In genomic region chr7:158706273-158706704, GRCh38 we compare ENCODE assay signal across 14 cellular contexts. TPM values are rescaled to one million over a fixed set of nuclear protein-coding genes. Genes with fewer than 3 reads are reported as not detected.
DNase-seq lines count a peak whose midpoint lies in the region; ATAC-seq and TF ChIP-seq lines count a peak whose summit lies in the region.
"Had no signal": no experiment of that assay in that cellular context is flagged by ENCODE, and none has a peak within 500 bp of the region (broad histone marks: within the 10 kb centered on the region; RNA-seq: fewer than 3 reads in every experiment).

No MANE protein-coding gene starts in this region.

- no peak for TF ChIP-seq POLR2A in NB4 (IDR thresholded peaks at IDR 0.05; ENCODE audit: extremely low read depth, insufficient read length)

- peaks cover 42% of the 10 kb centered on the region for H3K36me3 Mint-ChIP-seq in activated naive CD4-positive, alpha-beta T cell treated with anti-CD3 and anti-CD28 coated beads, Interleukin-2, amount 10 ng/mL, durations not matched to agents 7 days and 5 days
- H3K36me3 Mint-ChIP-seq in activated naive CD4-positive, alpha-beta T cell treated with anti-CD3 and anti-CD28 coated beads, Interleukin-2, amount 50 U/mL, for 72 hours = peaks cover 15 to 31% of the 10 kb centered on the region in 2 donors
- H3K36me3 Mint-ChIP-seq in central memory CD8-positive, alpha-beta T cell (ENCODE audit: insufficient read depth) = peaks cover 4% of the 10 kb centered on the region
- peaks cover 4 to 12% of the 10 kb centered on the region in 2 donors for H3K36me3 Mint-ChIP-seq in stimulated activated naive B cell treated with anti-CD40 and anti-IgM and Interleukin-4, amounts not matched to agents 10 μg/mL and 1 μg/mL and 100 μg/mL, for 72 hours

- intact Hi-C loops in aorta (cut with DNase I) = no loop called here

- peaks cover 45% of the 10 kb centered on the region for H3K4me1 Mint-ChIP-seq in activated naive CD4-positive, alpha-beta T cell treated with anti-CD3 and anti-CD28 coated beads, Interleukin-2, amount 10 ng/mL, durations not matched to agents 7 days and 5 days
- peaks cover 31% of the 10 kb centered on the region for H3K4me1 Mint-ChIP-seq in central memory CD8-positive, alpha-beta T cell
- H3K4me1 Mint-ChIP-seq in stimulated activated naive B cell treated with anti-CD40 and anti-IgM and Interleukin-4, amounts not matched to agents 10 μg/mL and 1 μg/mL and 100 μg/mL, for 72 hours = peaks cover 15 to 31% of the 10 kb centered on the region in 2 donors

- CTCF ChIA-PET in activated naive CD4-positive, alpha-beta T cell treated with anti-CD3 and anti-CD28 coated beads, Interleukin-2, amount 10 ng/mL, durations not matched to agents 7 days and 5 days (lab: Charles Lee) = interaction anchor here (0.6 to 1.7 kb wide), 4 partner anchors 67 to 271 kb away, joined by 3 to 4 read pairs (median 4); no protein-coding TSS in a partner anchor

- ATAC-seq in activated naive CD4-positive, alpha-beta T cell treated with anti-CD3 and anti-CD28 coated beads, Interleukin-2, amount 50 U/mL, for 72 hours = no peak
- no peak for ATAC-seq in central memory CD8-positive, alpha-beta T cell (replicated peaks; ENCODE audit: extremely low read depth, poor library complexity, severe bottlenecking)
- no peak for ATAC-seq in stimulated activated naive B cell treated with anti-CD40 and anti-IgM and Interleukin-4, amounts not matched to agents 10 μg/mL and 1 μg/mL and 100 μg/mL, for 72 hours (replicated peaks)
- ATAC-seq in HG03045 (IDR thresholded peaks at IDR 0.05; ENCODE audit: unreplicated experiment) (no peak), aorta (ENCODE audit: low FRiP score) (no peak)
- ATAC-seq: lower lobe of right lung had no signal

- no peaks in the 10 kb centered on the region for H3K36me3 ChIP-seq in aorta (ENCODE audit: control insufficient read depth in 1 of 2, insufficient read depth in 2 of 2, low read length in 1 of 2)
- H3K36me3 ChIP-seq: lower lobe of right lung had no signal

- H3K4me3 Mint-ChIP-seq in activated naive CD4-positive, alpha-beta T cell treated with anti-CD3 and anti-CD28 coated beads, Interleukin-2, amount 10 ng/mL, durations not matched to agents 7 days and 5 days = peak overlapping the region; percentile 65
- peak overlapping the region; percentile 56 for H3K4me3 Mint-ChIP-seq in central memory CD8-positive, alpha-beta T cell
- peak overlapping the region; percentile 37 to 39 for H3K4me3 Mint-ChIP-seq in stimulated activated naive B cell treated with anti-CD40 and anti-IgM and Interleukin-4, amounts not matched to agents 10 μg/mL and 1 μg/mL and 100 μg/mL, for 72 hours

- no peaks in the 10 kb centered on the region for H3K27me3 ChIP-seq in aorta (ENCODE audit: control insufficient read depth in 1 of 2, insufficient read depth in 2 of 2, low read length in 1 of 2)

- WGBS in aorta, 2 donors = 56 to 73% methylated on average over 5 of the region's 5 CpGs

- H3K27ac Mint-ChIP-seq in activated naive CD4-positive, alpha-beta T cell treated with anti-CD3 and anti-CD28 coated beads, Interleukin-2, amount 10 ng/mL, durations not matched to agents 7 days and 5 days = peak overlapping the region; percentile 73
- H3K27ac Mint-ChIP-seq in activated naive CD4-positive, alpha-beta T cell treated with anti-CD3 and anti-CD28 coated beads, Interleukin-2, amount 50 U/mL, for 72 hours = no peak overlapping the region
- no peak overlapping the region for H3K27ac Mint-ChIP-seq in central memory CD8-positive, alpha-beta T cell (ENCODE audit: low read depth)
- peak overlapping the region; percentile 65 for H3K27ac Mint-ChIP-seq in stimulated activated naive B cell treated with anti-CD40 and anti-IgM and Interleukin-4, amounts not matched to agents 10 μg/mL and 1 μg/mL and 100 μg/mL, for 72 hours

- no peaks in the 10 kb centered on the region for H3K9me3 ChIP-seq in aorta (ENCODE audit: control insufficient read depth, low read length)
- H3K9me3 ChIP-seq: lower lobe of right lung had no signal

- peak; percentile 7 for TF ChIP-seq CTCF in NB4 (IDR thresholded peaks at IDR 0.05; ENCODE audit: low read depth, low read length)

- H3K4me3 ChIP-seq in NB4 (ENCODE audit: low read depth, low read length) (peak overlapping the region; percentile 82), aorta (ENCODE audit: low read length in 2 of 2) (no peak overlapping the region)

- DNase-seq in activated naive CD4-positive, alpha-beta T cell treated with anti-CD3 and anti-CD28 coated beads, Interleukin-2, amount 10 ng/mL, durations not matched to agents 7 days and 5 days = no peak
- DNase-seq in activated naive CD4-positive, alpha-beta T cell treated with anti-CD3 and anti-CD28 coated beads, Interleukin-2, amount 50 U/mL, for 72 hours (ENCODE audit: low spot score in 2 of 2) = no peak
- DNase-seq in NB4 (ENCODE audit: low read depth) (no peak), aorta (no peak), NCI-H146 treated with DMSO at 0.1 percent for 48 hours (lab: John Stamatoyannopoulos, UW; ENCODE audit: unreplicated experiment) (no peak)
- no peak for DNase-seq in central memory CD8-positive, alpha-beta T cell (ENCODE audit: low spot score in 2 of 2)
- no peak for DNase-seq in stimulated activated naive B cell treated with anti-CD40 and anti-IgM and Interleukin-4, amounts not matched to agents 10 μg/mL and 1 μg/mL and 100 μg/mL, for 72 hours
- DNase-seq: GF-D8, hippocampal formation, lower lobe of right lung, NCI-H2029 treated with DMSO at 0.1 percent for 48 hours, posterior cingulate gyrus, SW 1271 had no signal

- H3K9me3 Mint-ChIP-seq in activated naive CD4-positive, alpha-beta T cell treated with anti-CD3 and anti-CD28 coated beads, Interleukin-2, amount 10 ng/mL, durations not matched to agents 7 days and 5 days = peaks cover 14% of the 10 kb centered on the region
- no peaks in the 10 kb centered on the region for H3K9me3 Mint-ChIP-seq in activated naive CD4-positive, alpha-beta T cell treated with anti-CD3 and anti-CD28 coated beads, Interleukin-2, amount 50 U/mL, for 72 hours
- H3K9me3 Mint-ChIP-seq in central memory CD8-positive, alpha-beta T cell = no peaks in the 10 kb centered on the region
- H3K9me3 Mint-ChIP-seq in stimulated activated naive B cell treated with anti-CD40 and anti-IgM and Interleukin-4, amounts not matched to agents 10 μg/mL and 1 μg/mL and 100 μg/mL, for 72 hours = peaks cover 3 to 6% of the 10 kb centered on the region in 2 donors

- no peak overlapping the region for H3K27ac ChIP-seq in aorta (ENCODE audit: low read depth in 1 of 2, low read length in 2 of 2)

- H3K4me1 ChIP-seq in aorta (ENCODE audit: control insufficient read depth in 1 of 2, insufficient read depth in 2 of 2, low read length in 2 of 2) = no peaks in the 10 kb centered on the region

- no peaks in the 10 kb centered on the region for H3K27me3 Mint-ChIP-seq in activated naive CD4-positive, alpha-beta T cell treated with anti-CD3 and anti-CD28 coated beads, Interleukin-2, amount 10 ng/mL, durations not matched to agents 7 days and 5 days
- no peaks in the 10 kb centered on the region for H3K27me3 Mint-ChIP-seq in central memory CD8-positive, alpha-beta T cell
- H3K27me3 Mint-ChIP-seq in stimulated activated naive B cell treated with anti-CD40 and anti-IgM and Interleukin-4, amounts not matched to agents 10 μg/mL and 1 μg/mL and 100 μg/mL, for 72 hours = peaks cover 0 to 6% of the 10 kb centered on the region in 2 donors

RNA-seq across cellular contexts. Expression of gene NCAPG2, which starts 1.7 kb away (rescaled TPM):
- total RNA-seq in activated naive CD4-positive, alpha-beta T cell treated with anti-CD3 and anti-CD28 coated beads, Interleukin-2, amount 50 U/mL, for 72 hours = 100 to 1,000 TPM; 129 to 205 TPM
- 1 to 10 TPM; 6.6 to 9.2 TPM for total RNA-seq in aorta
- polyA plus RNA-seq in aorta = 1 to 10 TPM; 2.9 to 4.3 TPM

Comparison
In these comparisons a context has a peak if more than half of its experiments do, and no peak if none do; other contexts are left out.
1. H3K27ac Mint-ChIP-seq: peak in activated naive CD4-positive, alpha-beta T cell treated with anti-CD3 and anti-CD28 coated beads, Interleukin-2, amount 10 ng/mL, durations not matched to agents 7 days and 5 days (single experiment) and stimulated activated naive B cell treated with anti-CD40 and anti-IgM and Interleukin-4, amounts not matched to agents 10 μg/mL and 1 μg/mL and 100 μg/mL, for 72 hours (single experiment); none in activated naive CD4-positive, alpha-beta T cell treated with anti-CD3 and anti-CD28 coated beads, Interleukin-2, amount 50 U/mL, for 72 hours (0 of 2) and central memory CD8-positive, alpha-beta T cell (single experiment).
2. RNA of gene NCAPG2, which starts 1.7 kb away (total RNA-seq): 129 to 205 TPM in activated naive CD4-positive, alpha-beta T cell treated with anti-CD3 and anti-CD28 coated beads, Interleukin-2, amount 50 U/mL, for 72 hours; 6.6 to 9.2 TPM in aorta; every median in the first group is over 10 times any median in the second.
3. Peak in every context shown above with its lines, with median percentiles within 50 percentile points of each other: H3K4me3 Mint-ChIP-seq.